5 cellular contexts compared by ENCODE assay signal in genomic region chr6:166068768-166069167, GRCh38.
"Had no signal": no experiment of that assay in that cellular context is flagged by ENCODE, and none has a peak within 500 bp of the region (broad histone marks: within the 10 kb centered on the region; RNA-seq: fewer than 3 reads in every experiment).

No MANE protein-coding gene starts in this region.

- DNase-seq: KBM-7, KG1 had no signal

- H3K9ac ChIP-seq: KMS-11 had no signal

- H3K4me2 ChIP-seq: KMS-11 had no signal

- H3K27ac ChIP-seq: HL-60, KMS-11 had no signal

- FAIRE-seq: HTR-8/SVneo had no signal
